8 cellular contexts compared by ENCODE assay signal in the genomic region with DNA sequence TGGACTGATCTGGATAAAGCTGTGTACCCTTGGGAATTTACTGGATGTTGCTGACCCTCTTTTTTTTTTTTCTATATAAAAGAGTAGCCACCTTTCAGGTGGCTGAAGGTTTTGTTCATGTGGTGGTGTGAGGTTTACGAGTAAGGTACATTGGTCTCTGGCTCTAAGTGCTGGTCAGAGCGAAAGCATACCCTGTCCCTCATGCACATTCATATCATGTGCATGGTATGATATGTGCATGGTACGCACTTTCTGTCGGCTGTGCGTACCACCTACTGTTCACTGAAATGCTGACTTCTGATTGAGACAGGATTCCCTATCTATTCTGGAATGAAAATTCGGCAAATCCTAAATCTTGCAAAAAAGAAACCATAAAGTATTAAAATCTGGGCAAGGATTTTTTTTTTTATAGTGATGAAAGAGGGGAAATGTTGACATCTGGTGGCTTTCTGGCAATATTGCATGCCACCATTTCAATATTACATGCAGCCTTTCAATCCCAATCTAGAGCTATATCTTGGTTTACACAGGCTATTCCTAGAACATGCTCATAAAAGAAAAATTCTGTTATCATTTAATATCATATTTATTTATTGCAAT. TPM values are rescaled to one million over a fixed set of nuclear protein-coding genes. Genes with fewer than 3 reads are reported as not detected.
DNase-seq lines count a peak whose midpoint lies in the region; ATAC-seq, FAIRE-seq and TF ChIP-seq lines count a peak whose summit lies in the region.

No MANE protein-coding gene starts in this region.

- H3K36me3 ChIP-seq in hepatocyte (replicated peaks; ENCODE audit: insufficient read depth, low read depth) = no peaks in the 10 kb centered on the region

- FAIRE-seq in TTC549 (lab: Jason Lieb, UNC) (peak; percentile 95), urothelium cell line (lab: Jason Lieb, UNC) (no peak)

- no peaks in the 10 kb centered on the region for H3K9me3 ChIP-seq in hepatocyte (ENCODE audit: low read depth)

- H3K4me1 ChIP-seq in hepatocyte (ENCODE audit: insufficient read depth) = peaks cover 4% of the 10 kb centered on the region

- DNase-seq in NCI-H1417 (lab: John Stamatoyannopoulos, UW) = peak in 2 of 3 experiments; percentile 11 to 50
- no peak for DNase-seq in NCI-H1417 treated with DMSO at 0.1 percent for 48 hours (lab: John Stamatoyannopoulos, UW)
- peak; percentile 30 for DNase-seq in hepatocyte (ENCODE audit: low spot score)
- peak; percentile 24 for DNase-seq in urothelium cell line (ENCODE audit: low spot score)
- DNase-seq in HK-2 (ENCODE audit: unreplicated experiment) = no peak

- H3K9me2 ChIP-seq in hepatocyte (replicated peaks; ENCODE audit: insufficient read depth) = no peaks in the 10 kb centered on the region

- H3K79me2 ChIP-seq in hepatocyte = no peaks in the 10 kb centered on the region

- no peaks in the 10 kb centered on the region for H3K27me3 ChIP-seq in hepatocyte

- peak; percentile 71 for TF ChIP-seq CTCF in hepatocyte (IDR thresholded peaks at IDR 0.05; ENCODE audit: poor library complexity)

- no peak overlapping the region for H3K27ac ChIP-seq in hepatocyte

- H3K4me2 ChIP-seq in hepatocyte = no peak overlapping the region

- peak; percentile 32 for ATAC-seq in HG03066 (IDR thresholded peaks at IDR 0.05; ENCODE audit: low read depth, unreplicated experiment)
- ATAC-seq in HG03571 (IDR thresholded peaks at IDR 0.05; ENCODE audit: unreplicated experiment) = no peak

- no peak overlapping the region for H3K4me3 ChIP-seq in hepatocyte

- WGBS in hepatocyte (ENCODE audit: low lambda C conversion rate, missing lambda C conversion rate) = 83% methylated on average over 6 of the region's 6 CpGs

- H2AFZ ChIP-seq in hepatocyte = no peak overlapping the region

- H4K20me1 ChIP-seq in hepatocyte (ENCODE audit: insufficient read depth, poor library complexity, severe bottlenecking) = no peaks in the 10 kb centered on the region

RNA-seq across cellular contexts. Expression of gene FAM149A, which starts 32.8 kb away (rescaled TPM):
- total RNA-seq in hepatocyte = 6.7 and 7.0 TPM in 2 replicates
- polyA plus RNA-seq in hepatocyte = 3.7 and 6.9 TPM in 2 replicates

RNA-seq across cellular contexts. Expression of gene CYP4V2, which starts 54.1 kb away (rescaled TPM):
- total RNA-seq in hepatocyte = 17.5 and 24.6 TPM in 2 replicates
- 8.0 and 12.2 TPM in 2 replicates for polyA plus RNA-seq in hepatocyte

Comparison
In these comparisons a context has a peak if more than half of its experiments do, and no peak if none do; other contexts are left out.
1. DNase-seq: peak in NCI-H1417 (2 of 3), hepatocyte (single experiment) and urothelium cell line (single experiment); none in NCI-H1417 treated with DMSO at 0.1 percent for 48 hours (single experiment) and HK-2 (single experiment).